In the genomic region with DNA sequence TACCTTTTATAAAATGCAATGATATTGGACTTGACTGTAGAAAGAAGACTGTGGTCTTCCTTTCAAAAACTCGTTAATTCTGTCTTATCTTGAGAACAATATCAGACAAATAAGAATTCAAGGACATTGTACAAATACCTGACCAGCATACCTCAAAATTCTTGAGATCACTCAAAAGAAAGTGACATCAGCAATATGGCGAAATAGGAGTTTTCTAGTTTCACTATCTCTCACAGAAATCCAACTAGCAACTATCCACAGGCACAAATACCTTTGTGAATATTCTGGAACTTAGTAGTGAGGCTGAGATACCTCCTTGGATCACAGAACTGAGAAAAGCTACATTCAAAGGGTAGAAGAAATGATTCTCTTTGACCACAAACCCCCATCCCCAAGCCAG, we compare ENCODE assay signal across 17 cellular contexts.
A peak's percentile ranks its signal among the peaks of the same experiment; 100 is the strongest.
DNase-seq lines count a peak whose midpoint lies in the region; TF ChIP-seq lines count a peak whose summit lies in the region.
"Had no signal": no experiment of that assay in that cellular context is flagged by ENCODE, and none has a peak within 500 bp of the region (broad histone marks: within the 10 kb centered on the region; RNA-seq: fewer than 3 reads in every experiment).

No MANE protein-coding gene starts in this region.

- H3K27me3 Mint-ChIP-seq in HFFc6 (ENCODE audit: insufficient read depth), result no peaks in the 10 kb centered on the region

- no peak for TF ChIP-seq CTCF in fibroblast of pulmonary artery (IDR thresholded peaks at IDR 0.05; ENCODE audit: low read length, missing control alignments)
- TF ChIP-seq CTCF in GM13976 (IDR thresholded peaks at IDR 0.05; ENCODE audit: borderline replicate concordance, control extremely low read depth, extremely low read depth, insufficient read depth, missing control alignments), result no peak
- TF ChIP-seq CTCF in HFFc6 (IDR thresholded peaks at IDR 0.05), result no peak

- H3K4me1 Mint-ChIP-seq in HFFc6 (ENCODE audit: low read depth), result peaks cover 27% of the 10 kb centered on the region

- H3K4me3 ChIP-seq in fibroblast of pulmonary artery (replicated peaks; ENCODE audit: low read depth, low read length), result no peak overlapping the region
- H3K4me3 ChIP-seq: GM23338 had no signal

- H3K27ac Mint-ChIP-seq in HFFc6, result no peak overlapping the region
- H3K27ac Mint-ChIP-seq: CD14-positive monocyte; CD8-positive, alpha-beta T cell; GM23338 had no signal

- no peaks in the 10 kb centered on the region for H3K9me3 Mint-ChIP-seq in HFFc6
- H3K9me3 Mint-ChIP-seq: GM23338 had no signal

- DNase-seq in EH (ENCODE audit: low read depth), result peak; percentile 17
- peak; percentile 32 for DNase-seq in OCI-M1 (lab: John Stamatoyannopoulos, UW)
- peak; percentile 34 for DNase-seq in fibroblast of pulmonary artery (ENCODE audit: low read depth)
- DNase-seq in renal cortical epithelial cell (ENCODE audit: low read depth), result peak; percentile 36
- DNase-seq in activated T-cell treated with anti-CD3 and anti-CD28 coated beads, Interleukin-2, amount 50 U/mL, for 1 hour, result no peak
- DNase-seq in NCI-H82 (lab: John Stamatoyannopoulos, UW), result no peak
- DNase-seq in GM13976 (ENCODE audit: low spot score), result no peak
- no peak for DNase-seq in HFFc6
- DNase-seq: CD8-positive, alpha-beta T cell; COR-L47; DMS153; DND-41; H7; IMR-90; KBM-7 had no signal

- in situ Hi-C loops in GM13976 (cut with MboI; ENCODE audit: low sequenced_read_pairs, unreplicated experiment), result no loop called here

- no peaks in the 10 kb centered on the region for H3K36me3 Mint-ChIP-seq in HFFc6 (ENCODE audit: low read depth)
- H3K36me3 Mint-ChIP-seq: CD14-positive monocyte; CD8-positive, alpha-beta T cell had no signal

- H3K4me3 Mint-ChIP-seq in HFFc6, result no peak overlapping the region
- H3K4me3 Mint-ChIP-seq: CD14-positive monocyte; CD8-positive, alpha-beta T cell; GM23338 had no signal

Comparison
In these comparisons a context has a peak if more than half of its experiments do, and no peak if none do; other contexts are left out.
1. DNase-seq: peak in EH (single experiment), OCI-M1 (single experiment), fibroblast of pulmonary artery (single experiment) and renal cortical epithelial cell (single experiment); none in activated T-cell treated with anti-CD3 and anti-CD28 coated beads, Interleukin-2, amount 50 U/mL, for 1 hour (single experiment), NCI-H82 (single experiment), GM13976 (single experiment) and HFFc6 (single experiment).